In genomic region chr7:94243312-94243711, GRCh38 we compare ENCODE assay signal across 27 cellular contexts.
"Had no signal": no experiment of that assay in that cellular context is flagged by ENCODE, and none has a peak within 500 bp of the region (broad histone marks: within the 10 kb centered on the region; RNA-seq: fewer than 3 reads in every experiment).

No MANE protein-coding gene starts in this region.

- H3K9me3 ChIP-seq: colonic mucosa, heart left ventricle, left ventricle myocardium inferior, lower lobe of right lung, neutrophil, psoas muscle, spleen, tibial artery, upper lobe of left lung, uterus had no signal

- H3K4me1 Mint-ChIP-seq: immature natural killer cell had no signal

- H3K27me3 Mint-ChIP-seq: memory B cell; natural killer cell treated with Interleukin-12 subunit alpha and Interleukin-12 subunit beta and Interleukin-15 and Interleukin-18, amount 100 ng/mL, for 72 hours; stimulated activated memory B cell treated with anti-CD40 and anti-IgM and Interleukin-4, amounts not matched to agents 10 μg/mL and 1 μg/mL and 100 μg/mL, for 72 hours; stimulated activated naive CD8-positive, alpha-beta T cell treated with anti-CD3 and anti-CD28 coated beads, Interleukin-15, Interleukin-2, amounts not matched to agents 100 ng/mL and 50 ng/mL, for 24 hours had no signal

- H3K36me3 ChIP-seq: colonic mucosa, heart left ventricle, left ventricle myocardium inferior, lower lobe of right lung, neutrophil, spleen, tibial artery, upper lobe of left lung, uterus had no signal

- DNase-seq: colonic mucosa; dermis blood vessel endothelial cell; erythroblast; foreskin melanocyte; heart left ventricle; hippocampal formation; immature natural killer cell; kidney; left cardiac atrium; left ventricle myocardium inferior; lower lobe of right lung; midbrain; psoas muscle; retina; spleen; stimulated activated CD4-positive, alpha-beta T cell treated with anti-CD3 and anti-CD28 coated beads, Interleukin-15, amount 100 ng/mL, for 24 hours; stimulated activated CD4-positive, alpha-beta T cell treated with anti-CD3 and anti-CD28 coated beads, Interleukin-1b, Interleukin-23, amount 100 ng/mL, for 48 hours; stimulated activated CD4-positive, alpha-beta T cell treated with anti-CD3 and anti-CD28 coated beads, Interleukin-4, amount 100 ng/mL, for 24 hours; tibial artery; upper lobe of left lung; uterus had no signal

- H3K4me1 ChIP-seq: colonic mucosa, psoas muscle, tibial artery, uterus had no signal

- H3K27me3 ChIP-seq: colonic mucosa, heart left ventricle, neutrophil, spleen, tibial artery, upper lobe of left lung, uterus had no signal

- H3K36me3 Mint-ChIP-seq: immature natural killer cell; memory B cell; natural killer cell treated with Interleukin-12 subunit alpha and Interleukin-12 subunit beta and Interleukin-15 and Interleukin-18, amount 100 ng/mL, for 72 hours; stimulated activated memory B cell treated with anti-CD40 and anti-IgM and Interleukin-4, amounts not matched to agents 10 μg/mL and 1 μg/mL and 100 μg/mL, for 72 hours had no signal

- H3K27ac ChIP-seq: colonic mucosa, heart left ventricle, left ventricle myocardium inferior, lower lobe of right lung, neutrophil, psoas muscle, spleen, tibial artery, upper lobe of left lung, uterus had no signal

- H3K9me3 Mint-ChIP-seq: immature natural killer cell; memory B cell; stimulated activated memory B cell treated with anti-CD40 and anti-IgM and Interleukin-4, amounts not matched to agents 10 μg/mL and 1 μg/mL and 100 μg/mL, for 72 hours; stimulated activated naive CD8-positive, alpha-beta T cell treated with anti-CD3 and anti-CD28 coated beads, Interleukin-15, Interleukin-2, amounts not matched to agents 100 ng/mL and 50 ng/mL, for 24 hours had no signal

- H3K4me3 Mint-ChIP-seq: immature natural killer cell; memory B cell; natural killer cell treated with Interleukin-12 subunit alpha and Interleukin-12 subunit beta and Interleukin-15 and Interleukin-18, amount 100 ng/mL, for 72 hours; stimulated activated memory B cell treated with anti-CD40 and anti-IgM and Interleukin-4, amounts not matched to agents 10 μg/mL and 1 μg/mL and 100 μg/mL, for 72 hours; stimulated activated naive CD8-positive, alpha-beta T cell treated with anti-CD3 and anti-CD28 coated beads, Interleukin-15, Interleukin-2, amounts not matched to agents 100 ng/mL and 50 ng/mL, for 24 hours had no signal

- ATAC-seq: heart left ventricle; left cardiac atrium; lower lobe of right lung; natural killer cell treated with Interleukin-12 subunit alpha and Interleukin-12 subunit beta and Interleukin-15 and Interleukin-18, amount 100 ng/mL, for 72 hours; psoas muscle; sciatic nerve; stimulated activated memory B cell treated with anti-CD40 and anti-IgM and Interleukin-4, amounts not matched to agents 10 μg/mL and 1 μg/mL and 100 μg/mL, for 72 hours had no signal

- H3K4me3 ChIP-seq: colonic mucosa, heart left ventricle, left ventricle myocardium inferior, lower lobe of right lung, psoas muscle, spleen, tibial artery, upper lobe of left lung, uterus had no signal

- H3K27ac Mint-ChIP-seq: immature natural killer cell; memory B cell; natural killer cell treated with Interleukin-12 subunit alpha and Interleukin-12 subunit beta and Interleukin-15 and Interleukin-18, amount 100 ng/mL, for 72 hours; stimulated activated memory B cell treated with anti-CD40 and anti-IgM and Interleukin-4, amounts not matched to agents 10 μg/mL and 1 μg/mL and 100 μg/mL, for 72 hours; stimulated activated naive CD8-positive, alpha-beta T cell treated with anti-CD3 and anti-CD28 coated beads, Interleukin-15, Interleukin-2, amounts not matched to agents 100 ng/mL and 50 ng/mL, for 24 hours had no signal
